8 cellular contexts compared by ENCODE assay signal in the genomic region with DNA sequence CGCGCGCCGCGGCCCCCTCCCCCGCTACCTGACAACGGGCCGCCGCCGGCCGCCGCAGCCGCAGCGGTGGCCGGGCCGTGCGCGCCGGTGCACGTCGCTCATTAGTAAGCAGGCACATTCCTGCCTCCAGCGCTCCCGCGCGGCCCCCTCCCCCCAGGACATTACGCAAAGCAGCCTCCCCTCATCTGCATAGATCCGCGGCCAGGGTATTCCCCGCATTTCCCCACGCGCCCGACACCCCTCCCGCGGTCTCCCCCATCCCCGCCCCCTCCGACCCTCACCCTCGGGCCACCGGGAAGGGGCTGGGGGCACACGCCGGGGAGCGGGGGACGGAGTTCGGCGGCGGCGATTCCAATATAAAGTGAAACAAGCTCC. TPM values are rescaled to one million over a fixed set of nuclear protein-coding genes. Genes with fewer than 3 reads are reported as not detected.
DNase-seq lines count a peak whose midpoint lies in the region; ATAC-seq, FAIRE-seq and TF ChIP-seq lines count a peak whose summit lies in the region.

A gene with protein sequence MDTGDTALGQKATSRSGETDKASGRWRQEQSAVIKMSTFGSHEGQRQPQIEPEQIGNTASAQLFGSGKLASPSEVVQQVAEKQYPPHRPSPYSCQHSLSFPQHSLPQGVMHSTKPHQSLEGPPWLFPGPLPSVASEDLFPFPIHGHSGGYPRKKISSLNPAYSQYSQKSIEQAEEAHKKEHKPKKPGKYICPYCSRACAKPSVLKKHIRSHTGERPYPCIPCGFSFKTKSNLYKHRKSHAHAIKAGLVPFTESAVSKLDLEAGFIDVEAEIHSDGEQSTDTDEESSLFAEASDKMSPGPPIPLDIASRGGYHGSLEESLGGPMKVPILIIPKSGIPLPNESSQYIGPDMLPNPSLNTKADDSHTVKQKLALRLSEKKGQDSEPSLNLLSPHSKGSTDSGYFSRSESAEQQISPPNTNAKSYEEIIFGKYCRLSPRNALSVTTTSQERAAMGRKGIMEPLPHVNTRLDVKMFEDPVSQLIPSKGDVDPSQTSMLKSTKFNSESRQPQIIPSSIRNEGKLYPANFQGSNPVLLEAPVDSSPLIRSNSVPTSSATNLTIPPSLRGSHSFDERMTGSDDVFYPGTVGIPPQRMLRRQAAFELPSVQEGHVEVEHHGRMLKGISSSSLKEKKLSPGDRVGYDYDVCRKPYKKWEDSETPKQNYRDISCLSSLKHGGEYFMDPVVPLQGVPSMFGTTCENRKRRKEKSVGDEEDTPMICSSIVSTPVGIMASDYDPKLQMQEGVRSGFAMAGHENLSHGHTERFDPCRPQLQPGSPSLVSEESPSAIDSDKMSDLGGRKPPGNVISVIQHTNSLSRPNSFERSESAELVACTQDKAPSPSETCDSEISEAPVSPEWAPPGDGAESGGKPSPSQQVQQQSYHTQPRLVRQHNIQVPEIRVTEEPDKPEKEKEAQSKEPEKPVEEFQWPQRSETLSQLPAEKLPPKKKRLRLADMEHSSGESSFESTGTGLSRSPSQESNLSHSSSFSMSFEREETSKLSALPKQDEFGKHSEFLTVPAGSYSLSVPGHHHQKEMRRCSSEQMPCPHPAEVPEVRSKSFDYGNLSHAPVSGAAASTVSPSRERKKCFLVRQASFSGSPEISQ (N-terminal part only) (minus strand): TSS at position 106 of the 375 bp plus-strand sequence. CDS start 170,438 bp downstream, outside the sequence.

- FAIRE-seq in A549 (lab: Jason Lieb, UNC), result no peak

- peaks cover 50% of the 10 kb centered on the region for H3K4me1 Mint-ChIP-seq in activated T-helper 2 cell treated with anti-CD3 and anti-CD28 coated beads, Interferon-gamma antibody, Interleukin-2, Interleukin-4, amounts not matched to agents 10 μg/mL and 5 μg/mL and 100 μg/mL, durations not matched to agents 14 hours and 24 hours and 36 hours (ENCODE audit: low read depth)
- H3K4me1 Mint-ChIP-seq in nephron progenitor cell, result peaks cover 52% of the 10 kb centered on the region

- DNase-seq in A549 (ENCODE audit: low read depth in 1 of 2, low spot score in 1 of 2), result peak; percentile 36 to 68
- peak; percentile 78 for DNase-seq in RPMI8226
- peak; percentile 68 for DNase-seq in activated T-helper 2 cell treated with anti-CD3 and anti-CD28 coated beads, Interferon-gamma antibody, Interleukin-2, Interleukin-4, amounts not matched to agents 10 μg/mL and 5 μg/mL and 100 μg/mL, durations not matched to agents 14 hours and 24 hours and 36 hours (ENCODE audit: low spot score)
- peak; percentile 91 for DNase-seq in fibroblast of pulmonary artery (ENCODE audit: low read depth)
- DNase-seq in nephron progenitor cell, result peak; percentile 86
- peak; percentile 88 for DNase-seq in stomach

- H3K36me3 Mint-ChIP-seq in activated T-helper 2 cell treated with anti-CD3 and anti-CD28 coated beads, Interferon-gamma antibody, Interleukin-2, Interleukin-4, amounts not matched to agents 10 μg/mL and 5 μg/mL and 100 μg/mL, durations not matched to agents 14 hours and 24 hours and 36 hours (ENCODE audit: low read depth), result peaks cover 3% of the 10 kb centered on the region
- no peaks in the 10 kb centered on the region for H3K36me3 Mint-ChIP-seq in nephron progenitor cell (ENCODE audit: low read depth)

- WGBS in A549 (ENCODE audit: missing lambda C conversion rate), result no CpG with 5 or more reads among the region's 46 CpGs
- 0 to 1% (median 1%) methylated on average over 29 to 46 of the region's 46 CpGs for WGBS in stomach, 5 donors

- H3K27me3 ChIP-seq in stomach, result no peaks in the 10 kb centered on the region

- TF ChIP-seq EP300 in A549 (IDR thresholded peaks at IDR 0.05) (no peak), stomach (IDR thresholded peaks at IDR 0.05) (no peak)

- ATAC-seq in A549 (peak; percentile 41 to 54), GM18909 (IDR thresholded peaks at IDR 0.05; ENCODE audit: poor library complexity, unreplicated experiment) (peak; percentile 25), HG03342 (IDR thresholded peaks at IDR 0.05; ENCODE audit: unreplicated experiment) (peak; percentile 14)

- TF ChIP-seq RAD21 in A549 (conservative IDR thresholded peaks at IDR 0.05 in 1 of 2, IDR thresholded peaks at IDR 0.05 in 1 of 2), result no peak

- H3K27ac ChIP-seq in A549 (peak within 1 kb of the TSS; percentile 83 to 93), stomach (peak within 1 kb of the TSS; percentile 97 to 100 (median 99))

- intact Hi-C loops in activated T-helper 2 cell treated with anti-CD3 and anti-CD28 coated beads, Interferon-gamma antibody, Interleukin-2, Interleukin-4, amounts not matched to agents 10 μg/mL and 5 μg/mL and 100 μg/mL, durations not matched to agents 14 hours and 24 hours and 36 hours (cut with micrococcal nuclease), result loop anchor here (1.0 to 10.0 kb wide), 3 partner anchors 505 to 860 kb away; partner anchors contain the start of genes ADAT2 and PEX3
- intact Hi-C loops in stomach (cut with DNase I; ENCODE audit: low total_unique reads), result no loop called here

- H3K9me3 ChIP-seq in A549 (no peaks in the 10 kb centered on the region), stomach (no peaks in the 10 kb centered on the region)

- CTCF ChIA-PET in A549 (lab: Yijun Ruan, JAX), result interaction anchor here (0.9 to 1.1 kb wide), 2 partner anchors 10 to 60 kb away, joined by 3 read pairs; no protein-coding TSS in a partner anchor

- H3K4me1 ChIP-seq in A549 (peaks cover 19% of the 10 kb centered on the region), stomach (peaks cover 15 to 43% (median 23%) of the 10 kb centered on the region in 4 donors)

- peak within 1 kb of the TSS; percentile 93 for H3K4me3 Mint-ChIP-seq in activated T-helper 2 cell treated with anti-CD3 and anti-CD28 coated beads, Interferon-gamma antibody, Interleukin-2, Interleukin-4, amounts not matched to agents 10 μg/mL and 5 μg/mL and 100 μg/mL, durations not matched to agents 14 hours and 24 hours and 36 hours (ENCODE audit: low read depth)
- H3K4me3 Mint-ChIP-seq in nephron progenitor cell, result peak within 1 kb of the TSS; percentile 98

- POLR2A ChIA-PET in A549 (lab: Yijun Ruan, JAX), result interaction anchor here (0.5 to 1.1 kb wide), 2 partner anchors 115 to 560 kb away, joined by 3 read pairs; no protein-coding TSS in a partner anchor

- H3K9me3 Mint-ChIP-seq in activated T-helper 2 cell treated with anti-CD3 and anti-CD28 coated beads, Interferon-gamma antibody, Interleukin-2, Interleukin-4, amounts not matched to agents 10 μg/mL and 5 μg/mL and 100 μg/mL, durations not matched to agents 14 hours and 24 hours and 36 hours, result no peaks in the 10 kb centered on the region
- no peaks in the 10 kb centered on the region for H3K9me3 Mint-ChIP-seq in nephron progenitor cell

- H3K4me3 ChIP-seq in A549 (peak within 1 kb of the TSS; percentile 87), fibroblast of pulmonary artery (replicated peaks; ENCODE audit: low read depth, low read length) (peak within 1 kb of the TSS; percentile 97), stomach (peak within 1 kb of the TSS; percentile 61 to 94 (median 81))

- H3K36me3 ChIP-seq in stomach, result no peaks in the 10 kb centered on the region

- H3K27ac Mint-ChIP-seq in activated T-helper 2 cell treated with anti-CD3 and anti-CD28 coated beads, Interferon-gamma antibody, Interleukin-2, Interleukin-4, amounts not matched to agents 10 μg/mL and 5 μg/mL and 100 μg/mL, durations not matched to agents 14 hours and 24 hours and 36 hours, result peak within 1 kb of the TSS; percentile 100
- peak within 1 kb of the TSS; percentile 100 for H3K27ac Mint-ChIP-seq in nephron progenitor cell

- H3K27me3 Mint-ChIP-seq in activated T-helper 2 cell treated with anti-CD3 and anti-CD28 coated beads, Interferon-gamma antibody, Interleukin-2, Interleukin-4, amounts not matched to agents 10 μg/mL and 5 μg/mL and 100 μg/mL, durations not matched to agents 14 hours and 24 hours and 36 hours (ENCODE audit: low read depth), result peaks cover 7% of the 10 kb centered on the region
- H3K27me3 Mint-ChIP-seq in nephron progenitor cell (ENCODE audit: low read depth, poor library complexity), result peaks cover 4% of the 10 kb centered on the region

- peak within 1 kb of the TSS; percentile 76 for H3K4me2 ChIP-seq in A549

- TF ChIP-seq CTCF in A549 (IDR thresholded peaks at IDR 0.05) (no peak), fibroblast of pulmonary artery (IDR thresholded peaks at IDR 0.05; ENCODE audit: low read length, missing control alignments) (no peak), nephron progenitor cell (IDR thresholded peaks at IDR 0.05) (no peak), stomach (IDR thresholded peaks at IDR 0.05) (no peak)

- TF ChIP-seq POLR2A in A549 (IDR thresholded peaks at IDR 0.05; ENCODE audit: low read length), result no peak
- TF ChIP-seq POLR2A in stomach (IDR thresholded peaks at IDR 0.05), result no peak

TF ChIP-seq in A549, 52 proteins besides CTCF, POLR2A, EP300 and RAD21:
- TF ChIP-seq CEBPB (IDR thresholded peaks at IDR 0.05), result peak; percentile 6 to 68; a peak in 3 of 4 replicates
- no peak for TF ChIP-seq FOSL2 (IDR thresholded peaks at IDR 0.05)
- peak; percentile 6; the same call in 1 of the 2 replicates for TF ChIP-seq FOSL2 (CRISPR knock-in tag; IDR thresholded peaks at IDR 0.05)
- no peak for TF ChIP-seq PBX3 (IDR thresholded peaks at IDR 0.05)
- 0 out of 2 replicates have a peak, but pooled peaks have one; percentile 29 for TF ChIP-seq MYC (IDR thresholded peaks at IDR 0.05; ENCODE audit: borderline replicate concordance, low read length)
- TF ChIP-seq JUN (IDR thresholded peaks at IDR 0.05), result peak in 1 of 2 experiments; percentile 4; a peak in 1 of 5 replicates

RNA-seq across cellular contexts. Expression of the gene that starts here (rescaled TPM):
- polyA plus RNA-seq in A549 (2011; rRNA removed), result 2.6 and 5.1 TPM in 2 replicates
- 0.54 and 0.78 TPM in 2 replicates for polyA plus RNA-seq in A549 (2012; cell fraction: cytosol; rRNA removed)
- polyA plus RNA-seq in A549 (2012; cell fraction: nucleus; rRNA removed), result 0.94 and 1.3 TPM in 2 replicates
- 1.8 to 2.3 TPM (median 2.2 TPM) in 3 replicates for polyA plus RNA-seq in A549 (2017; fragmentation: RNase III; extraction: RNeasy Plus Mini Kit Qiagen cat#74134 plus additional on column Dnase treatment)
- 7.3 and 7.7 TPM in 2 replicates for polyA minus RNA-seq in A549 (2011; rRNA and poly(A)+ RNA removed)
- 24.3 and 26.1 TPM in 2 replicates for total RNA-seq in activated T-helper 2 cell treated with anti-CD3 and anti-CD28 coated beads, Interferon-gamma antibody, Interleukin-2, Interleukin-4, amounts not matched to agents 10 μg/mL and 5 μg/mL and 100 μg/mL, durations not matched to agents 14 hours and 24 hours and 36 hours
- 10 to 100 TPM in 2 of 5 donors, 1 to 10 TPM in 2, under 1 TPM in 1; 0.58 to 14.3 (median 9.1) TPM for total RNA-seq in stomach
- 1 to 10 TPM; 2.2 to 3.2 (median 2.9) TPM for polyA plus RNA-seq in stomach

Comparison
In these comparisons a context has a peak if more than half of its experiments do, and no peak if none do; other contexts are left out.
1. Peak in every context shown above with its lines: DNase-seq, ATAC-seq, H3K4me3 ChIP-seq and H3K27ac ChIP-seq.